8 cellular contexts compared by ENCODE assay signal in genomic region chr17:42798011-42798382, GRCh38. TPM values are rescaled to one million over a fixed set of nuclear protein-coding genes. Genes with fewer than 3 reads are reported as not detected.
DNase-seq lines count a peak whose midpoint lies in the region; ATAC-seq and TF ChIP-seq lines count a peak whose summit lies in the region.

No MANE protein-coding gene starts in this region.

- H3K36me3 Mint-ChIP-seq in naive thymus-derived CD4-positive, alpha-beta T cell = peaks cover 0 to 13% (median 5%) of the 10 kb centered on the region in 5 donors

- H2AFZ ChIP-seq in KMS-11 (ENCODE audit: low read depth) = peak overlapping the region; percentile 71

- peak overlapping the region in 8 of 9 donors; percentile 68 to 93 (median 84) for H3K27ac Mint-ChIP-seq in naive thymus-derived CD4-positive, alpha-beta T cell

- CTCF ChIA-PET in AG04450 (lab: Charles Lee) = interaction anchor here (0.6 to 1.7 kb wide), 3 partner anchors 22 to 76 kb away, joined by 4 to 9 read pairs (median 4); no protein-coding TSS in a partner anchor
- CTCF ChIA-PET in naive thymus-derived CD4-positive, alpha-beta T cell (lab: Charles Lee) = interaction anchor here (0.7 to 1.0 kb wide), 2 partner anchors 26 to 38 kb away, joined by 3 to 6 read pairs; partner anchors contain the start of gene BECN1

- no peaks in the 10 kb centered on the region for H3K36me3 ChIP-seq in KMS-11 (ENCODE audit: insufficient read depth)
- peaks cover 0 to 4% (median 0%) of the 10 kb centered on the region in 3 experiments for H3K36me3 ChIP-seq in naive thymus-derived CD4-positive, alpha-beta T cell (ENCODE audit: control insufficient read depth in 2 of 3, insufficient read depth in 3 of 3, low read length in 3 of 3)

- peak overlapping the region; percentile 98 for H3K4me2 ChIP-seq in KMS-11

- H3K9me3 Mint-ChIP-seq in naive thymus-derived CD4-positive, alpha-beta T cell = peaks cover 0 to 2% (median 0%) of the 10 kb centered on the region in 11 donors

- POLR2A ChIA-PET in AG04450 (lab: Yijun Ruan, JAX) = interaction anchor here (0.7 to 1.0 kb wide), 3 partner anchors 16 to 26 kb away, joined by 3 read pairs; partner anchors contain the start of genes BECN1 and VPS25
- POLR2A ChIA-PET in naive thymus-derived CD4-positive, alpha-beta T cell (lab: Charles Lee) = interaction anchor here (0.6 to 4.2 kb wide), 5 partner anchors 8 to 682 kb away, joined by 3 to 19 read pairs (median 3); partner anchors contain the start of genes BECN1, PSME3 and VPS25

- H3K79me2 ChIP-seq in KMS-11 (ENCODE audit: insufficient read depth, low read depth) = no peaks in the 10 kb centered on the region; the same call in 1 of the 2 replicates

- H3K4me3 ChIP-seq in AG04450 (ENCODE audit: low read depth, low read length) (peak overlapping the region; percentile 96), KMS-11 (IDR thresholded peaks at IDR 0.05; ENCODE audit: insufficient read depth, low read depth, low read length) (no peak overlapping the region), coronary artery (peak overlapping the region; percentile 94)
- peak overlapping the region; percentile 98 for H3K4me3 ChIP-seq in naive thymus-derived CD4-positive, alpha-beta T cell (ENCODE audit: low read length)

- H3K27me3 Mint-ChIP-seq in naive thymus-derived CD4-positive, alpha-beta T cell = peaks cover 0 to 19% (median 0%) of the 10 kb centered on the region in 5 donors

- H4K20me1 ChIP-seq in KMS-11 (ENCODE audit: insufficient read depth) = no peaks in the 10 kb centered on the region

- peak overlapping the region; percentile 81 for H3K9ac ChIP-seq in KMS-11

- H3K4me1 ChIP-seq in KMS-11 (ENCODE audit: low read depth, poor library complexity, severe bottlenecking) = peaks cover 13% of the 10 kb centered on the region
- peaks cover 8 to 10% of the 10 kb centered on the region in 2 donors for H3K4me1 ChIP-seq in naive thymus-derived CD4-positive, alpha-beta T cell (ENCODE audit: control insufficient read depth in 2 of 2, insufficient read depth in 2 of 2, low read length in 2 of 2)

- DNase-seq in AG04450 (ENCODE audit: low read depth, low spot score) = no peak
- DNase-seq in coronary artery (ENCODE audit: low spot score) = no peak
- DNase-seq in naive thymus-derived CD4-positive, alpha-beta T cell = no peak
- no peak for DNase-seq in Ammon's horn (ENCODE audit: low spot score)
- DNase-seq in stimulated activated CD4-positive, alpha-beta T cell treated with anti-CD3 and anti-CD28 coated beads, Interleukin-4, amount 100 ng/mL, for 24 hours = no peak

- H3K27ac ChIP-seq in AG04450 (ENCODE audit: low read depth, low read length) (peak overlapping the region; percentile 57), KMS-11 (no peak overlapping the region; the same call in 1 of the 2 replicates), coronary artery (peak overlapping the region; percentile 25 to 80)
- peak overlapping the region; percentile 76 for H3K27ac ChIP-seq in naive thymus-derived CD4-positive, alpha-beta T cell (ENCODE audit: low read depth, low read length)

- H3K27me3 ChIP-seq in AG04450 (ENCODE audit: control insufficient read depth, insufficient read depth, low read length) (peaks cover 3% of the 10 kb centered on the region), KMS-11 (ENCODE audit: insufficient read depth, low read depth) (no peaks in the 10 kb centered on the region)
- H3K27me3 ChIP-seq in naive thymus-derived CD4-positive, alpha-beta T cell (ENCODE audit: control insufficient read depth in 2 of 2, insufficient read depth in 2 of 2, low read length in 2 of 2) = no peaks in the 10 kb centered on the region

- no peak for ATAC-seq in naive thymus-derived CD4-positive, alpha-beta T cell
- ATAC-seq in GM18517 (IDR thresholded peaks at IDR 0.05; ENCODE audit: unreplicated experiment) (no peak), GM18858 (IDR thresholded peaks at IDR 0.05; ENCODE audit: unreplicated experiment) (no peak)

- H3K4me1 Mint-ChIP-seq in naive thymus-derived CD4-positive, alpha-beta T cell = peaks cover 22 to 34% (median 31%) of the 10 kb centered on the region in 7 donors

- intact Hi-C loops in naive thymus-derived CD4-positive, alpha-beta T cell (cut with micrococcal nuclease) = loop anchor here (1.0 kb wide), 1 partner anchor 26 kb away; the partner anchor contains the start of gene BECN1 (in 2 of the 2)

- H3K4me3 Mint-ChIP-seq in naive thymus-derived CD4-positive, alpha-beta T cell = peak overlapping the region; percentile 88 to 97 (median 94)

- TF ChIP-seq CTCF in AG04450 (IDR thresholded peaks at IDR 0.05; ENCODE audit: low read depth, low read length) (no peak), KMS-11 (conservative IDR thresholded peaks at IDR 0.05; ENCODE audit: low read depth, low read length) (no peak), coronary artery (IDR thresholded peaks at IDR 0.05) (no peak)

- no peaks in the 10 kb centered on the region; the same call in 1 of the 2 replicates for H3K9me3 ChIP-seq in AG04450 (ENCODE audit: control insufficient read depth, insufficient read depth, low read length)
- H3K9me3 ChIP-seq in naive thymus-derived CD4-positive, alpha-beta T cell (ENCODE audit: control insufficient read depth in 2 of 3, low read length in 3 of 3) = no peaks in the 10 kb centered on the region

RNA-seq across cellular contexts. Expression of gene COA3, which starts 0.5 kb away (rescaled TPM):
- 86.7 and 96.3 TPM in 2 replicates for polyA plus RNA-seq in AG04450 (2011; rRNA removed)
- 33.9 and 43.3 TPM in 2 replicates for polyA minus RNA-seq in AG04450 (2011; rRNA and poly(A)+ RNA removed)
- 10 to 100 TPM in 4 of 5 experiments, 1 to 10 TPM in 1; 7.6 to 48.1 (median 27.6) TPM for total RNA-seq in naive thymus-derived CD4-positive, alpha-beta T cell
- polyA plus RNA-seq in naive thymus-derived CD4-positive, alpha-beta T cell = 100 to 1,000 TPM; 108 to 118 TPM

RNA-seq across cellular contexts. Expression of gene CNTD1, which starts 0.7 kb away (rescaled TPM):
- 0.09 and 0.14 TPM in 2 replicates for polyA plus RNA-seq in AG04450 (2011; rRNA removed)
- not detected in 2 replicates for polyA minus RNA-seq in AG04450 (2011; rRNA and poly(A)+ RNA removed)
- not detected for total RNA-seq in naive thymus-derived CD4-positive, alpha-beta T cell
- polyA plus RNA-seq in naive thymus-derived CD4-positive, alpha-beta T cell = under 1 TPM; 0.24 to 0.32 TPM

RNA-seq across cellular contexts. Expression of gene WNK4, which starts 17.6 kb away (rescaled TPM):
- 2.3 and 2.7 TPM in 2 replicates for polyA plus RNA-seq in AG04450 (2011; rRNA removed)
- polyA minus RNA-seq in AG04450 (2011; rRNA and poly(A)+ RNA removed) = 3.1 and 3.6 TPM in 2 replicates
- total RNA-seq in naive thymus-derived CD4-positive, alpha-beta T cell = under 1 TPM; 0.10 to 0.51 (median 0.24) TPM
- polyA plus RNA-seq in naive thymus-derived CD4-positive, alpha-beta T cell = not detected

RNA-seq across cellular contexts. Expression of gene VPS25, which starts 24.7 kb away (rescaled TPM):
- 94.0 and 107 TPM in 2 replicates for polyA plus RNA-seq in AG04450 (2011; rRNA removed)
- 45.7 and 66.4 TPM in 2 replicates for polyA minus RNA-seq in AG04450 (2011; rRNA and poly(A)+ RNA removed)
- 10 to 100 TPM; 24.3 to 60.6 (median 37.7) TPM for total RNA-seq in naive thymus-derived CD4-positive, alpha-beta T cell
- polyA plus RNA-seq in naive thymus-derived CD4-positive, alpha-beta T cell = 10 to 100 TPM; 55.0 to 57.2 TPM

RNA-seq across cellular contexts. Expression of gene BECN1, which starts 26.1 kb away (rescaled TPM):
- 106 and 107 TPM in 2 replicates for polyA plus RNA-seq in AG04450 (2011; rRNA removed)
- 55.3 and 58.5 TPM in 2 replicates for polyA minus RNA-seq in AG04450 (2011; rRNA and poly(A)+ RNA removed)
- total RNA-seq in naive thymus-derived CD4-positive, alpha-beta T cell = 100 to 1,000 TPM in 3 of 5 experiments, 10 to 100 TPM in 2; 84.7 to 130 (median 107) TPM
- polyA plus RNA-seq in naive thymus-derived CD4-positive, alpha-beta T cell = 100 to 1,000 TPM; 111 to 124 TPM
